Comparison of ENCODE assay signal across 21 cellular contexts in the genomic region with DNA sequence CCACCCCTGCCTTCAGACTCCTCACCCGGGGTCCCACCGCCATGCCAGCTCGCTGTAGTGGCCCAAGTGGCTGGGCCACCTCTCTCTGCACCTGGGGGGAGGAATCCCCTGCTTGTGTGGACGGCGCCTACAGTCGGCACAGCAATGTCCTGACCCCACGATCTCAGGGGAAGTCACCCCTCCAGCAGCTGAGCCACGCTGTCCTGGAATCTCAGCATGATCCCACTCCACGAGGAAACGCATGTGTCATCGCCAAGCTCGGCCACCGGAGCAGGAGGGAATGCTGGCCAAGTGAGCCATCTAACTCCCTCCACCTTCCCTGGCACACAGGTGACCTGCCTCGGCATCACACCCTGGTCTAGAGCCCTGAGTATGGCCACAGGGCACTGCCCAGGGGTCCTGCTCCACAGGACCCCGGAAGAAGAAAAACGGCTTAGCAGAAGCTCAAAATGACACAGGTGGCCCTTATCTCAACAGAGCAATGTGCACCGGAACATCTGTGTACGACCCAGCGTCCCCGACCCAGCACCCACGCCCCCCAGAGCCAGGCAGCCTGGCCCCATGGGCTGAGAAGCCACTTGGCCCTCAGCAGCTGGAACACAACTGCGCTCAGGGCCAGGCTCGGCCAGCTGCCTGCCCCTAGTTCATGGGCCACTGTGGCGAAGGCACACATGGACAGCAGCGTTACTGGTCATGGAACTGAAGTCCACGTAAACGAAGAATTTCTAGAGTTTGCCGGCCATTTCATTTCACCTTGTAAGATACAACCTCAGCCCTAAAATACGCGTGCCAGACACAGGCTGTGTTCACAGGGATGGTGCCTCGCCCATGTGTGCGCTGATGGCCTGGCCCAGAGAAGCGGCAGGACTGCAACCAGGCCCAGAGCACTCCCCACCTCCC. TPM values are rescaled to one million over a fixed set of nuclear protein-coding genes. Genes with fewer than 3 reads are reported as not detected.
DNase-seq lines count a peak whose midpoint lies in the region; ATAC-seq, FAIRE-seq and TF ChIP-seq lines count a peak whose summit lies in the region.
"Had no signal": no experiment of that assay in that cellular context is flagged by ENCODE, and none has a peak within 500 bp of the region (broad histone marks: within the 10 kb centered on the region; RNA-seq: fewer than 3 reads in every experiment).

No MANE protein-coding gene starts in this region.

- peaks cover 3% of the 10 kb centered on the region for H3K9me1 ChIP-seq in K562 (ENCODE audit: control insufficient read depth, insufficient read depth, low read length)

- in situ Hi-C loops in K562 (cut with MboI) = no loop called here

- H3K9me3 Mint-ChIP-seq in GM23338 = peaks cover 4% of the 10 kb centered on the region; the same call in 1 of the 3 replicates
- H3K9me3 Mint-ChIP-seq in neural crest cell = no peaks in the 10 kb centered on the region
- H3K9me3 Mint-ChIP-seq in activated CD8-positive, alpha-beta T cell treated with anti-CD3 and anti-CD28 coated beads, Interleukin-2, amount 10 ng/mL, durations not matched to agents 7 days and 5 days (ENCODE audit: insufficient read depth) = no peaks in the 10 kb centered on the region
- H3K9me3 Mint-ChIP-seq: CD4-positive, CD25-positive, alpha-beta regulatory T cell had no signal

- no peak for TF ChIP-seq RAD21 in K562 (CRISPR knock-in tag; conservative IDR thresholded peaks at IDR 0.05 in 1 of 2, IDR thresholded peaks at IDR 0.05 in 1 of 2)

- BruUV-seq in K562 (replicated peaks; lab: Mats Ljungman, UMichigan) = no TSS peak

- H3K4me3 Mint-ChIP-seq in GM23338 (no peak overlapping the region), neural crest cell (no peak overlapping the region)
- no peak overlapping the region for H3K4me3 Mint-ChIP-seq in activated CD8-positive, alpha-beta T cell treated with anti-CD3 and anti-CD28 coated beads, Interleukin-2, amount 10 ng/mL, durations not matched to agents 7 days and 5 days
- H3K4me3 Mint-ChIP-seq: CD4-positive, CD25-positive, alpha-beta regulatory T cell had no signal

- H3K9me3 ChIP-seq in K562 (replicated peaks; ENCODE audit: control insufficient read depth, insufficient read depth, low read depth, low read length) (no peaks in the 10 kb centered on the region), skeletal muscle tissue (ENCODE audit: control insufficient read depth in 3 of 3, low read length in 3 of 3) (no peaks in the 10 kb centered on the region)

- no peak for TF ChIP-seq EP300 in K562 (IDR thresholded peaks at IDR 0.05; ENCODE audit: low read length)

- no peaks in the 10 kb centered on the region for H3K9me2 ChIP-seq in GM23338 (ENCODE audit: insufficient read depth)

- H3K36me3 Mint-ChIP-seq in GM23338 (ENCODE audit: low read depth) = peaks cover 40% of the 10 kb centered on the region
- H3K36me3 Mint-ChIP-seq in neural crest cell (ENCODE audit: low read depth) = peaks cover 11% of the 10 kb centered on the region
- H3K36me3 Mint-ChIP-seq in activated CD8-positive, alpha-beta T cell treated with anti-CD3 and anti-CD28 coated beads, Interleukin-2, amount 10 ng/mL, durations not matched to agents 7 days and 5 days (ENCODE audit: low read depth) = peaks cover 32% of the 10 kb centered on the region

- TF ChIP-seq POLR2A in K562 (conservative IDR thresholded peaks at IDR 0.05) = 0 out of 2 replicates have a peak, but pooled peaks have one; percentile 4

- H3K79me2 ChIP-seq in GM23338 (replicated peaks; ENCODE audit: insufficient read depth) = no peaks in the 10 kb centered on the region
- peaks cover 60% of the 10 kb centered on the region for H3K79me2 ChIP-seq in K562 (ENCODE audit: control insufficient read depth, insufficient read depth, low read length)

- H3K4me2 ChIP-seq in GM23338 (no peak overlapping the region), K562 (ENCODE audit: insufficient read depth, low read length) (no peak overlapping the region)

- H3K27ac ChIP-seq in GM23338 (ENCODE audit: low read depth) = no peak overlapping the region
- H3K27ac ChIP-seq in K562 (ENCODE audit: extremely low read depth, low read depth, low read length) = no peak overlapping the region; the same call in 2 of the 3 replicates
- peak overlapping the region; percentile 38 for H3K27ac ChIP-seq in skeletal muscle tissue (ENCODE audit: low read depth, low read length)

- DNase-seq in GM23338 (ENCODE audit: low spot score) (no peak), K562 (ENCODE audit: extremely low read depth in 1 of 4, low spot score in 3 of 4) (no peak), neural crest cell (ENCODE audit: low read depth, low spot score) (no peak), hepatic stellate cell (ENCODE audit: low spot score) (no peak), SK-N-DZ (ENCODE audit: low spot score) (no peak)
- DNase-seq in activated CD8-positive, alpha-beta T cell treated with anti-CD3 and anti-CD28 coated beads, Interleukin-2, amount 10 ng/mL, durations not matched to agents 7 days and 5 days = no peak
- DNase-seq: CD4-positive, CD25-positive, alpha-beta regulatory T cell; DMS153; GOT3; Kasumi-1; NCI-H1092 treated with DMSO at 0.1 percent for 48 hours; NCI-H1436; NCI-H187; NCI-H2107; NCI-H524 treated with DMSO at 0.1 percent for 48 hours; NCI-H774 had no signal

- no peak for FAIRE-seq in K562 (lab: Jason Lieb, UNC)
- FAIRE-seq: GM18507, RCC 7860 had no signal

- no peak for ATAC-seq in GM23338
- peak; percentile 5; the same call in 2 of the 3 replicates for ATAC-seq in K562
- no peak for ATAC-seq in GM19463 (IDR thresholded peaks at IDR 0.05; ENCODE audit: unreplicated experiment)
- no peak for ATAC-seq in activated CD8-positive, alpha-beta T cell treated with anti-CD3 and anti-CD28 coated beads, Interleukin-2, amount 10 ng/mL, durations not matched to agents 7 days and 5 days
- ATAC-seq: HCT116 had no signal

- 93% methylated on average over 30 of the region's 33 CpGs for WGBS in K562 (ENCODE audit: insufficient coverage, low coverage, missing lambda C conversion rate)

- intact Hi-C loops in K562 (cut with micrococcal nuclease) = no loop called here

- H3K4me1 ChIP-seq in GM23338 (ENCODE audit: insufficient read depth) (no peaks in the 10 kb centered on the region), K562 (replicated peaks in 1 of 2; ENCODE audit: control insufficient read depth in 2 of 2, insufficient read depth in 2 of 2, low read length in 2 of 2) (peaks cover 0 to 60% of the 10 kb centered on the region in 2 experiments; a peak in 2 of 5 replicates), skeletal muscle tissue (ENCODE audit: control insufficient read depth in 3 of 3, insufficient read depth in 3 of 3, low read length in 3 of 3) (peaks cover 18 to 66% (median 34%) of the 10 kb centered on the region in 3 donors)

- POLR2A ChIA-PET in K562 (lab: Yijun Ruan, JAX) = interaction anchor here (0.5 to 2.0 kb wide), 4 partner anchors 10 to 469 kb away, joined by 3 to 7 read pairs (median 3); partner anchors contain the start of gene CAMSAP1
- POLR2A ChIA-PET in activated CD8-positive, alpha-beta T cell treated with anti-CD3 and anti-CD28 coated beads, Interleukin-2, amount 10 ng/mL, durations not matched to agents 7 days and 5 days (lab: Charles Lee) = no interaction called here

- H3F3A ChIP-seq in GM23338 (replicated peaks; ENCODE audit: low read depth) = no peaks in the 10 kb centered on the region

- no peaks in the 10 kb centered on the region for H3K27me3 ChIP-seq in GM23338 (ENCODE audit: insufficient read depth)
- H3K27me3 ChIP-seq in K562 (ENCODE audit: control insufficient read depth in 2 of 2, insufficient read depth in 2 of 2, low read length in 2 of 2) = no peaks in the 10 kb centered on the region
- no peaks in the 10 kb centered on the region for H3K27me3 ChIP-seq in skeletal muscle tissue (ENCODE audit: control insufficient read depth in 3 of 3, insufficient read depth in 3 of 3, low read length in 3 of 3)

- H3K4me1 Mint-ChIP-seq in GM23338 (no peaks in the 10 kb centered on the region; the same call in 2 of the 3 replicates), neural crest cell (no peaks in the 10 kb centered on the region)
- H3K4me1 Mint-ChIP-seq in activated CD8-positive, alpha-beta T cell treated with anti-CD3 and anti-CD28 coated beads, Interleukin-2, amount 10 ng/mL, durations not matched to agents 7 days and 5 days (ENCODE audit: low read depth) = peaks cover 6% of the 10 kb centered on the region

- H3K4me3 ChIP-seq in GM23338 (no peak overlapping the region), K562 (no peak overlapping the region), skeletal muscle tissue (ENCODE audit: low read length in 3 of 3) (no peak overlapping the region)

- H3K27ac Mint-ChIP-seq in GM23338 (peak overlapping the region; percentile 70; the same call in 1 of the 2 replicates), neural crest cell (ENCODE audit: unreplicated experiment) (peak overlapping the region; percentile 81)
- no peak overlapping the region for H3K27ac Mint-ChIP-seq in activated CD8-positive, alpha-beta T cell treated with anti-CD3 and anti-CD28 coated beads, Interleukin-2, amount 10 ng/mL, durations not matched to agents 7 days and 5 days
- H3K27ac Mint-ChIP-seq: CD4-positive, CD25-positive, alpha-beta regulatory T cell had no signal

- CTCF ChIA-PET in K562 (lab: Yijun Ruan, JAX; ENCODE audit: low intra/inter-chr PET ratio) = no interaction called here
- CTCF ChIA-PET in activated CD8-positive, alpha-beta T cell treated with anti-CD3 and anti-CD28 coated beads, Interleukin-2, amount 10 ng/mL, durations not matched to agents 7 days and 5 days (lab: Charles Lee) = no interaction called here

- TF ChIP-seq CTCF in GM23338 (conservative IDR thresholded peaks at IDR 0.05; ENCODE audit: low read depth in 2 of 2) = no peak
- TF ChIP-seq CTCF in K562 (IDR thresholded peaks at IDR 0.05 in 2 of 3, conservative IDR thresholded peaks at IDR 0.05 in 1 of 3; ENCODE audit: insufficient read depth in 2 of 3, low read depth in 1 of 3, low read length in 3 of 3) = no peak
- TF ChIP-seq CTCF in neural crest cell (conservative IDR thresholded peaks at IDR 0.05) = no peak

- H3K36me3 ChIP-seq in GM23338 (ENCODE audit: insufficient read depth) (peaks cover 9% of the 10 kb centered on the region; the same call in 1 of the 2 replicates), K562 (ENCODE audit: control insufficient read depth, insufficient read depth, low read length) (peaks cover 95% of the 10 kb centered on the region), skeletal muscle tissue (ENCODE audit: control insufficient read depth in 3 of 3, insufficient read depth in 3 of 3, low read length in 3 of 3) (peaks cover 43 to 45% (median 45%) of the 10 kb centered on the region in 3 donors)

- no peak overlapping the region for H2AFZ ChIP-seq in GM23338
- H2AFZ ChIP-seq in K562 (ENCODE audit: low read depth, low read length) = no peak overlapping the region

- 0 out of 4 replicates have a peak overlapping the region, but pooled peaks of 1 of the 2 experiments have one; percentile 2 for H3K9ac ChIP-seq in K562 (ENCODE audit: insufficient read depth in 1 of 2, low read depth in 2 of 2, low read length in 2 of 2)
- peak overlapping the region in 2 of 3 donors; percentile 3 to 40 for H3K9ac ChIP-seq in skeletal muscle tissue (ENCODE audit: low read depth in 1 of 3, low read length in 3 of 3)

- H3K27me3 Mint-ChIP-seq in GM23338 (ENCODE audit: insufficient read depth, low read depth, poor library complexity) (peaks cover 13% of the 10 kb centered on the region), neural crest cell (ENCODE audit: low read depth) (no peaks in the 10 kb centered on the region)
- H3K27me3 Mint-ChIP-seq in activated CD8-positive, alpha-beta T cell treated with anti-CD3 and anti-CD28 coated beads, Interleukin-2, amount 10 ng/mL, durations not matched to agents 7 days and 5 days (ENCODE audit: low read depth) = no peaks in the 10 kb centered on the region
- H3K27me3 Mint-ChIP-seq: CD4-positive, CD25-positive, alpha-beta regulatory T cell had no signal

- H4K20me1 ChIP-seq in GM23338 (replicated peaks; ENCODE audit: insufficient read depth) (no peaks in the 10 kb centered on the region; the same call in 1 of the 2 replicates), K562 (replicated peaks; ENCODE audit: control insufficient read depth, insufficient read depth, low read length) (peaks cover 48% of the 10 kb centered on the region; the same call in 1 of the 2 replicates)

RNA-seq across cellular contexts. Expression of gene CAMSAP1, which starts 23.4 kb away (rescaled TPM):
- total RNA-seq in GM23338 (2014; rRNA removed; shearing (Covaris generic)) = 57.6 and 75.4 TPM in 2 replicates
- 6.9 and 8.2 TPM in 2 replicates for polyA plus RNA-seq in GM23338 (2016; fragmentation: Nextera tagmentation; extraction: Ambion mirVana)
- total RNA-seq in K562 (2011; cell fraction: chromatin; rRNA removed; ENCODE audit: low replicate concordance) = 40.9 and 68.9 TPM in 2 replicates
- 21.5 and 22.4 TPM in 2 replicates for total RNA-seq in K562 (2011; cell fraction: nucleolus; rRNA removed)
- 36.1 and 42.5 TPM in 2 replicates for total RNA-seq in K562 (2011; cell fraction: nucleoplasm; rRNA removed)
- 18.1 and 23.4 TPM in 2 replicates for total RNA-seq in K562 (2014; rRNA removed)
- total RNA-seq in K562 (2014; rRNA removed; fragmentation: Illumina TruSeq; extraction: Trizol) = 14.3 TPM in 2 replicates
- total RNA-seq in K562 (2015; rRNA removed; fragmentation: Illumina TruSeq; extraction: Trizol) = 13.9 and 15.7 TPM in 2 replicates
- total RNA-seq in K562 (2021) = 28.8 and 32.8 TPM in 2 replicates
- polyA plus RNA-seq in K562 (2011; rRNA removed) = 6.3 and 6.9 TPM in 2 replicates
- polyA plus RNA-seq in K562 (2011; cell fraction: cytosol; rRNA removed) = 6.3 and 8.3 TPM in 2 replicates
- 15.6 and 19.6 TPM in 2 replicates for polyA plus RNA-seq in K562 (2011; cell fraction: nucleus; rRNA removed)
- polyA plus RNA-seq in K562 (2012) = 10.6 and 11.9 TPM in 2 replicates
- 14.9 and 19.7 TPM in 2 replicates for polyA plus RNA-seq in K562 (2014; fragmentation: Illumina TruSeq; extraction: Trizol)
- 1 to 10 TPM; 1.5 to 1.6 TPM for polyA plus RNA-seq in K562 (2014; fragmentation: Nextera tagmentation; extraction: Ambion mirVana)
- polyA plus RNA-seq in K562 (2014; rRNA removed) = 10.0 and 11.3 TPM in 2 replicates
- polyA minus RNA-seq in K562 (2011; rRNA and poly(A)+ RNA removed) = 14.1 and 20.0 TPM in 2 replicates
- 42.2 and 76.3 TPM in 2 replicates for polyA minus RNA-seq in K562 (2011; cell fraction: cytosol; rRNA and poly(A)+ RNA removed)
- 11.4 and 23.5 TPM in 2 replicates for polyA minus RNA-seq in K562 (2011; cell fraction: nucleus; rRNA and poly(A)+ RNA removed)
- total RNA-seq in neural crest cell = 79.3 and 80.8 TPM in 2 replicates
- 31.3 TPM for total RNA-seq in skeletal muscle tissue
- total RNA-seq in activated CD8-positive, alpha-beta T cell treated with anti-CD3 and anti-CD28 coated beads, Interleukin-2, amount 10 ng/mL, durations not matched to agents 7 days and 5 days = 10 to 100 TPM; 20.3 to 21.5 TPM
- 26.4 and 34.3 TPM in 2 replicates for polyA plus RNA-seq in SK-N-DZ (2014; cell fraction: cytosol; rRNA removed)
- polyA plus RNA-seq in SK-N-DZ (2014; cell fraction: nucleus; rRNA removed) = 24.0 and 32.9 TPM in 2 replicates

RNA-seq across cellular contexts. Expression of gene UBAC1, which starts 30.5 kb away (rescaled TPM):
- 86.6 and 95.7 TPM in 2 replicates for total RNA-seq in GM23338 (2014; rRNA removed; shearing (Covaris generic))
- polyA plus RNA-seq in GM23338 (2016; fragmentation: Nextera tagmentation; extraction: Ambion mirVana) = 63.2 and 71.6 TPM in 2 replicates
- total RNA-seq in K562 (2011; cell fraction: chromatin; rRNA removed; ENCODE audit: low replicate concordance) = 536 and 854 TPM in 2 replicates
- total RNA-seq in K562 (2011; cell fraction: nucleolus; rRNA removed) = 552 and 553 TPM in 2 replicates
- 447 and 492 TPM in 2 replicates for total RNA-seq in K562 (2011; cell fraction: nucleoplasm; rRNA removed)
- 399 and 504 TPM in 2 replicates for total RNA-seq in K562 (2014; rRNA removed)
- total RNA-seq in K562 (2014; rRNA removed; fragmentation: Illumina TruSeq; extraction: Trizol) = 138 and 145 TPM in 2 replicates
- 166 and 171 TPM in 2 replicates for total RNA-seq in K562 (2015; rRNA removed; fragmentation: Illumina TruSeq; extraction: Trizol)
- total RNA-seq in K562 (2021) = 294 and 309 TPM in 2 replicates
- polyA plus RNA-seq in K562 (2011; rRNA removed) = 385 and 395 TPM in 2 replicates
- polyA plus RNA-seq in K562 (2011; cell fraction: cytosol; rRNA removed) = 447 and 505 TPM in 2 replicates
- 838 and 845 TPM in 2 replicates for polyA plus RNA-seq in K562 (2011; cell fraction: nucleus; rRNA removed)
- polyA plus RNA-seq in K562 (2012) = 178 and 239 TPM in 2 replicates
- 219 and 228 TPM in 2 replicates for polyA plus RNA-seq in K562 (2014; fragmentation: Illumina TruSeq; extraction: Trizol)
- polyA plus RNA-seq in K562 (2014; fragmentation: Nextera tagmentation; extraction: Ambion mirVana) = 100 to 1,000 TPM in 1 of 2 experiments, 10 to 100 TPM in 1; 94.0 to 117 TPM
- polyA plus RNA-seq in K562 (2014; rRNA removed) = 381 and 405 TPM in 2 replicates
- 128 and 165 TPM in 2 replicates for polyA minus RNA-seq in K562 (2011; rRNA and poly(A)+ RNA removed)
- polyA minus RNA-seq in K562 (2011; cell fraction: cytosol; rRNA and poly(A)+ RNA removed) = 110 and 129 TPM in 2 replicates
- polyA minus RNA-seq in K562 (2011; cell fraction: nucleus; rRNA and poly(A)+ RNA removed) = 120 and 171 TPM in 2 replicates
- total RNA-seq in neural crest cell = 49.3 and 51.9 TPM in 2 replicates
- 37.6 TPM for total RNA-seq in skeletal muscle tissue
- 10 to 100 TPM; 29.3 to 31.9 TPM for total RNA-seq in activated CD8-positive, alpha-beta T cell treated with anti-CD3 and anti-CD28 coated beads, Interleukin-2, amount 10 ng/mL, durations not matched to agents 7 days and 5 days
- polyA plus RNA-seq in SK-N-DZ (2014; cell fraction: cytosol; rRNA removed) = 63.4 and 73.0 TPM in 2 replicates
- polyA plus RNA-seq in SK-N-DZ (2014; cell fraction: nucleus; rRNA removed) = 125 and 126 TPM in 2 replicates
